ENCODE assay signal across 8 cellular contexts in the genomic region with DNA sequence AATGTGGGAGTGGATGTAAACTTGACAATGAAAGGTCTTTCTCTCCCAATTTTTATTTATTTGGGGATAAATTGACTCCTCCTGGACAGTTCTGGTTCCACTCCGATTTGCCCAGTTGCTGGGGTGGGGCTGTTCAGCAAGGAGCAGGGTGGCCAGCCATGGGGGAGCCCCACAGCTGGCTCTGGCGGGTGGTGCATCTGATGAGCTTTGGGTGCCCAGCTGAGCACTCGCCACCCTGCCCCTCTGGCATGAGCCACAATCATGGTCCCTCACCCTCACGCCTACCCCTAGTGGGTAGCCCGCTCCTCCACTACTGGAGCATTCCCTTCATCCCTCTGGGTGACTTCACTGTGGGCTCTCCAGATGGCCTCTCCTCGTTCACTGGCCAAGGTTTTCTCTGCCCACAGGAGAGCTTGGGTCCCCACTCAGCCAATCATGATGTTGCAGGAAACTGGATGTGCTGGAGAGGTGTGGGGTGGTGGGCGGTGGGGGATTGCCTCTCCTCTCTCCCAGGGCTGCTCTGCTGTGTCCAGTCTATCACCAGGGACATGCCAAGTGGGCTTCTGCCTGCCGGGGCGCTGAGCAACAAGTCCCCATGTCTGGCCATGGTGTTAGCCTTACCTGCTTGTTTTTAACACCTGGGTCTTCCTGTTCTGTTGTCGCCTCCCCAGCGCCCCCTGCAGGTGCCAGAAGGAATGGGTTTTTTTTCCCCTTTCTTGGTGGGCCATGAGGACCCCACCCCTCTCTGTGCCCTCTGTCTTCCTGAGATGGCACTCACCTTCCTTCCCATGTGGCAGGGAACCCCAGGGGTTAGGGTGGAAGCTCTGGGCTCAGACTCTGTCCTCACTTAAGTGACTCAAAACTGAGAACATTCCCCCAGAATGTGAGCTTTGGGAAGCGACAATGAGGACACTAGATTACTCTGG. TPM values are rescaled to one million over a fixed set of nuclear protein-coding genes. Genes with fewer than 3 reads are reported as not detected.
DNase-seq lines count a peak whose midpoint lies in the region; ATAC-seq and TF ChIP-seq lines count a peak whose summit lies in the region.

No MANE protein-coding gene starts in this region.

- CTCF ChIA-PET in PC-9 (lab: Charles Lee): no interaction called here

- no peaks in the 10 kb centered on the region for H3F3A ChIP-seq in PC-9 (ENCODE audit: insufficient read depth, low read depth)

- ATAC-seq in esophagus mucosa: no peak

- no peaks in the 10 kb centered on the region for H3K36me3 ChIP-seq in PC-9 (ENCODE audit: low read depth)
- H3K36me3 ChIP-seq in effector memory CD4-positive, alpha-beta T cell (ENCODE audit: control insufficient read depth, insufficient read depth, low read length): no peaks in the 10 kb centered on the region
- no peaks in the 10 kb centered on the region for H3K36me3 ChIP-seq in sigmoid colon

- intact Hi-C loops in PC-9 (cut with micrococcal nuclease; ENCODE audit: unreplicated experiment): loop anchor here (10.0 kb wide), 1 partner anchor 303 kb away; no protein-coding TSS in a partner anchor
- intact Hi-C loops in sigmoid colon (cut with DNase I): no loop called here

- H3K4me1 ChIP-seq in PC-9 (replicated peaks; ENCODE audit: insufficient read depth): no peaks in the 10 kb centered on the region
- peaks cover 11% of the 10 kb centered on the region for H3K4me1 ChIP-seq in effector memory CD4-positive, alpha-beta T cell (ENCODE audit: control insufficient read depth, insufficient read depth, low read length, poor library complexity, severe bottlenecking)
- H3K4me1 ChIP-seq in sigmoid colon: peaks cover 0 to 16% (median 14%) of the 10 kb centered on the region in 4 donors

- H3K27me3 ChIP-seq in PC-9 (ENCODE audit: insufficient read depth, low read depth): peaks cover 40% of the 10 kb centered on the region
- peaks cover 4% of the 10 kb centered on the region for H3K27me3 ChIP-seq in effector memory CD4-positive, alpha-beta T cell (replicated peaks; ENCODE audit: control insufficient read depth, insufficient read depth, low read length, poor library complexity, severe bottlenecking)
- H3K27me3 ChIP-seq in sigmoid colon: no peaks in the 10 kb centered on the region

- no peaks in the 10 kb centered on the region for H4K20me1 ChIP-seq in PC-9 (ENCODE audit: insufficient read depth)

- no peak for TF ChIP-seq POLR2A in sigmoid colon (IDR thresholded peaks at IDR 0.05)

- no peaks in the 10 kb centered on the region for H3K79me2 ChIP-seq in PC-9 (ENCODE audit: low read depth)

- H3K4me2 ChIP-seq in PC-9: no peak overlapping the region

- no peaks in the 10 kb centered on the region for H3K9me2 ChIP-seq in PC-9 (ENCODE audit: insufficient read depth)

- no TSS peak for BruUV-seq in PC-9 (replicated peaks; lab: Mats Ljungman, UMichigan)

- H3K9me3 ChIP-seq in PC-9 (ENCODE audit: insufficient read depth, low read depth): no peaks in the 10 kb centered on the region
- H3K9me3 ChIP-seq in effector memory CD4-positive, alpha-beta T cell (ENCODE audit: control insufficient read depth, low read length): no peaks in the 10 kb centered on the region
- no peaks in the 10 kb centered on the region for H3K9me3 ChIP-seq in sigmoid colon

- TF ChIP-seq CTCF in GM12864 (IDR thresholded peaks at IDR 0.05; ENCODE audit: low read depth, low read length, missing control alignments) (peak; percentile 80), PC-9 (conservative IDR thresholded peaks at IDR 0.05) (peak; percentile 77), sigmoid colon (IDR thresholded peaks at IDR 0.05) (peak in 2 of 4 experiments; percentile 22 to 55)

- H3K27ac ChIP-seq in PC-9: no peak overlapping the region
- no peak overlapping the region for H3K27ac ChIP-seq in effector memory CD4-positive, alpha-beta T cell (ENCODE audit: insufficient read depth, low read length, poor library complexity, severe bottlenecking)
- no peak overlapping the region for H3K27ac ChIP-seq in sigmoid colon

- DNase-seq in GM12864 (ENCODE audit: low read depth): no peak
- DNase-seq in PC-9: peak in 1 of 2 experiments; percentile 3
- peak in 2 of 3 donors; percentile 9 to 17 for DNase-seq in effector memory CD4-positive, alpha-beta T cell
- peak; percentile 57 for DNase-seq in sigmoid colon
- DNase-seq in NCI-H1092 treated with DMSO at 0.1 percent for 48 hours (lab: John Stamatoyannopoulos, UW): no peak
- DNase-seq in NCI-H2081 treated with DMSO at 0.1 percent for 48 hours (lab: John Stamatoyannopoulos, UW): no peak
- no peak for DNase-seq in DMS153 treated with DMSO at 0.1 percent for 48 hours (lab: John Stamatoyannopoulos, UW; ENCODE audit: unreplicated experiment)

- TF ChIP-seq EP300 in sigmoid colon (IDR thresholded peaks at IDR 0.05): no peak

- H3K4me3 ChIP-seq in GM12864 (ENCODE audit: low read depth, low read length) (no peak overlapping the region), PC-9 (no peak overlapping the region), sigmoid colon (no peak overlapping the region)
- no peak overlapping the region for H3K4me3 ChIP-seq in effector memory CD4-positive, alpha-beta T cell (ENCODE audit: insufficient read depth, low read depth, low read length, poor library complexity, severe bottlenecking)

- no peak overlapping the region for H2AFZ ChIP-seq in PC-9

- 53 to 60% methylated on average over 12 of the region's 12 CpGs for WGBS in sigmoid colon, 2 donors

- POLR2A ChIA-PET in PC-9 (lab: Charles Lee; ENCODE audit: unreplicated experiment): no interaction called here

RNA-seq across cellular contexts. Expression of a gene that starts 3.4 kb away (rescaled TPM):
- total RNA-seq in PC-9 (2021): not detected in 2 replicates
- 1 to 10 TPM in 3 of 4 donors, under 1 TPM in 1; 0.36 to 2.0 (median 1.6) TPM for total RNA-seq in sigmoid colon
- polyA plus RNA-seq in sigmoid colon: under 1 TPM in 2 of 3 donors, not detected in 1; under 0.01 to 0.35 TPM
- total RNA-seq in esophagus mucosa: not detected

RNA-seq across cellular contexts. Expression of a gene that starts 42.6 kb away (rescaled TPM):
- total RNA-seq in PC-9 (2021) (0.28 and 0.48 TPM in 2 replicates), sigmoid colon (10 to 100 TPM in 1 of 4 donors, 1 to 10 TPM in 3; 3.6 to 10.8 (median 7.0) TPM), esophagus mucosa (0.28 TPM)
- polyA plus RNA-seq in sigmoid colon: under 1 TPM in 1 of 3 donors, not detected in 2; 0.80 TPM

Comparison
In these comparisons a context has a peak if more than half of its experiments do, and no peak if none do; other contexts are left out.
1. DNase-seq: peak in effector memory CD4-positive, alpha-beta T cell (2 of 3) and sigmoid colon (single experiment); none in GM12864 (single experiment), NCI-H1092 treated with DMSO at 0.1 percent for 48 hours (single experiment), NCI-H2081 treated with DMSO at 0.1 percent for 48 hours (single experiment) and DMS153 treated with DMSO at 0.1 percent for 48 hours (single experiment).